In the genomic region with DNA sequence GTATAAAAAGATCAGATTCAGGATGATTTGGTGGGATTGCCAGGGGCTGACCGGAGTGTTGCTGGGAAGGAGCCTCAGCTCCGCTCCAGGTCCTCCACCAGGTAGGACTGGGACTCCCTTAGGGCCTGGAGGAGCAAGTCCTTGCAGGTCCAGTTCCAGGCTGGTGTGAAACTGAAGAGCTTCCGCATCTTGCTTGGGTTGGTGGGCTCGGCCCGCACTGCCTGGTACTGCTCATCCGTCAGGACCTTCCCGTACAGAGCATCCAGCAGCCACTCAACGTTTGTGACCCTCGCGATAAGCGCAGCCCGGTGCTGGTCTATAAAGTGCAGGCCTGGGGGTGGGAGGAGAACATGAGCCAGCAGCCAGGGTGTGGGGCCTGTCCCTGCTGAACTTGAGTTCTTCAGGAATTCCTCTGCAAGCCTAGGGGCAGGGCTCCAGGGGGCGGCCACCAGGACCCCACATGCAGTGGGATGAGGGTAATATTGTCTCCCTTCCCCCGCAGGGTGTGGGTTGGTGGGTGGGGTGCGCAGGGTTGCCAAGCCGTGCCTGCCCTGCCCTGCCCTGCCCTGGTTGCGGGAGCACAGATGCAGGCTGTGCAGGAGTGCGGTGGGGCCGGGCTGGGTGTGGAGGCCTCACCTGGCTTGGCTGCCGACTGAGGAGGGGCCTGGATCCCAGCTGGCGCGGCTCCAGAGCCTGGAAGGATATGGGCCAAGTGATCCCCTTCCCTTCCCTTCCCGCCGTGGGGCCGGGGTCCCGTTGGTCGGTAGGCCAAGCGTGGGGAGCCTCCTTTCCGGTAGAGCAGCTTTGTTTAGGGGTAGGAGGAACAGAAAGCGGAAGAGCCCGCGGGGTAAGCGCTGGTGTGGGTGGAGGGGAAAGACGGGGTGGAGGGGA, we compare ENCODE assay signal across 8 cellular contexts. TPM values are rescaled to one million over a fixed set of nuclear protein-coding genes. Genes with fewer than 3 reads are reported as not detected.
DNase-seq lines count a peak whose midpoint lies in the region; ATAC-seq and TF ChIP-seq lines count a peak whose summit lies in the region.

No MANE protein-coding gene starts in this region.

- H3K4me3 Mint-ChIP-seq in activated CD8-positive, alpha-beta memory T cell treated with anti-CD3 and anti-CD28 coated beads, Interleukin-2, amount 10 ng/mL, durations not matched to agents 7 days and 5 days, result peak overlapping the region; percentile 90

- H3K27ac Mint-ChIP-seq in activated CD8-positive, alpha-beta memory T cell treated with anti-CD3 and anti-CD28 coated beads, Interleukin-2, amount 10 ng/mL, durations not matched to agents 7 days and 5 days, result peak overlapping the region; percentile 79

- H3K14ac ChIP-seq in neuronal stem cell (ENCODE audit: low read length), result peak overlapping the region; percentile 66

- no peak overlapping the region for H2BK5ac ChIP-seq in neuronal stem cell (ENCODE audit: low read length)

- H3K27me3 ChIP-seq in foreskin keratinocyte (peaks cover 4% of the 10 kb centered on the region), neuronal stem cell (ENCODE audit: control insufficient read depth in 3 of 3, insufficient read depth in 3 of 3, low read depth in 1 of 3, low read length in 3 of 3) (peaks cover 14 to 36% (median 26%) of the 10 kb centered on the region in 3 experiments)

- H4K8ac ChIP-seq in neuronal stem cell (ENCODE audit: low read depth, low read length), result peak overlapping the region; percentile 32

- H3K4ac ChIP-seq in neuronal stem cell (ENCODE audit: low read length), result no peak overlapping the region

- H3K9me3 ChIP-seq in neuronal stem cell (replicated peaks in 1 of 2; ENCODE audit: control insufficient read depth in 2 of 2, insufficient read depth in 1 of 2, low read depth in 1 of 2, low read length in 2 of 2), result peaks cover 0 to 3% of the 10 kb centered on the region in 2 donors

- H3K4me1 ChIP-seq in foreskin keratinocyte (peaks cover 8% of the 10 kb centered on the region), neuronal stem cell (ENCODE audit: control insufficient read depth in 2 of 2, insufficient read depth in 1 of 2, low read depth in 1 of 2, low read length in 2 of 2) (peaks cover 0 to 7% of the 10 kb centered on the region in 2 donors)

- H3K4me3 ChIP-seq in neuronal stem cell (ENCODE audit: low read length in 2 of 2), result no peak overlapping the region

- peak overlapping the region; percentile 75 for H2AK5ac ChIP-seq in neuronal stem cell (ENCODE audit: low read depth, low read length)

- H3K27ac ChIP-seq in foreskin keratinocyte, result peak overlapping the region; percentile 27
- H3K27ac ChIP-seq in neuronal stem cell (replicated peaks; ENCODE audit: low read length), result no peak overlapping the region

- peaks cover 2% of the 10 kb centered on the region for H3K79me1 ChIP-seq in neuronal stem cell (ENCODE audit: low read depth, low read length)

- peaks cover 3% of the 10 kb centered on the region for H3K27me3 Mint-ChIP-seq in activated CD8-positive, alpha-beta memory T cell treated with anti-CD3 and anti-CD28 coated beads, Interleukin-2, amount 10 ng/mL, durations not matched to agents 7 days and 5 days

- H2BK12ac ChIP-seq in neuronal stem cell (ENCODE audit: low read length), result no peak overlapping the region

- peak; percentile 63 for ATAC-seq in GM19438 (IDR thresholded peaks at IDR 0.05; ENCODE audit: low read depth, unreplicated experiment)
- peak; percentile 63 for ATAC-seq in activated CD8-positive, alpha-beta memory T cell treated with anti-CD3 and anti-CD28 coated beads, Interleukin-2, amount 10 ng/mL, durations not matched to agents 7 days and 5 days
- ATAC-seq in foreskin keratinocyte, result peak; percentile 65

- peak overlapping the region; percentile 61 for H3K4me2 ChIP-seq in neuronal stem cell (ENCODE audit: insufficient read depth, low read length, poor library complexity, severe bottlenecking)

- peaks cover 18% of the 10 kb centered on the region for H3K36me3 Mint-ChIP-seq in activated CD8-positive, alpha-beta memory T cell treated with anti-CD3 and anti-CD28 coated beads, Interleukin-2, amount 10 ng/mL, durations not matched to agents 7 days and 5 days

- H2BK15ac ChIP-seq in neuronal stem cell (ENCODE audit: low read length), result no peak overlapping the region

- in situ Hi-C loops in KBM-7 (cut with MboI; ENCODE audit: low pct_unique_long_range_greater_than_20kb, low sequenced_read_pairs), result no loop called here

- H2BK120ac ChIP-seq in neuronal stem cell (ENCODE audit: low read depth, low read length), result no peak overlapping the region

- CTCF ChIA-PET in activated CD8-positive, alpha-beta memory T cell treated with anti-CD3 and anti-CD28 coated beads, Interleukin-2, amount 10 ng/mL, durations not matched to agents 7 days and 5 days (lab: Charles Lee), result interaction anchor here (0.6 to 3.9 kb wide), 29 partner anchors 11 to 672 kb away, joined by 3 to 31 read pairs (median 4); a partner anchor contains a TSS

- H4K91ac ChIP-seq in neuronal stem cell (ENCODE audit: low read depth, low read length, poor library complexity), result peak overlapping the region; percentile 69

- no CpG with 5 or more reads among the region's 34 CpGs for WGBS in neuronal stem cell (ENCODE audit: extremely low coverage in 2 of 2, insufficient read length in 2 of 2, insufficient replicate concordance in 1 of 2), 2 donors

- peak overlapping the region; percentile 71 for H3K18ac ChIP-seq in neuronal stem cell (ENCODE audit: low read length)

- H3K23ac ChIP-seq in neuronal stem cell (ENCODE audit: low read depth, low read length, poor library complexity), result peak overlapping the region; percentile 99

- no peak for TF ChIP-seq CTCF in foreskin keratinocyte (conservative IDR thresholded peaks at IDR 0.05)

- DNase-seq in CD1c-positive myeloid dendritic cell (ENCODE audit: extremely low spot score), result peak; percentile 81
- DNase-seq in KBM-7, result peak; percentile 73
- DNase-seq in activated CD8-positive, alpha-beta memory T cell treated with anti-CD3 and anti-CD28 coated beads, Interleukin-2, amount 10 ng/mL, durations not matched to agents 7 days and 5 days, result peak; percentile 60
- DNase-seq in foreskin keratinocyte, result peak; percentile 34 to 61
- no peak for DNase-seq in neuronal stem cell (ENCODE audit: low spot score)
- DNase-seq in NCI-H2196 treated with DMSO at 0.1 percent for 48 hours (lab: John Stamatoyannopoulos, UW; ENCODE audit: unreplicated experiment), result no peak
- no peak for DNase-seq in D341Med (ENCODE audit: low spot score)

- H3K4me1 Mint-ChIP-seq in activated CD8-positive, alpha-beta memory T cell treated with anti-CD3 and anti-CD28 coated beads, Interleukin-2, amount 10 ng/mL, durations not matched to agents 7 days and 5 days, result peaks cover 61% of the 10 kb centered on the region

- H3K9me3 Mint-ChIP-seq in activated CD8-positive, alpha-beta memory T cell treated with anti-CD3 and anti-CD28 coated beads, Interleukin-2, amount 10 ng/mL, durations not matched to agents 7 days and 5 days (ENCODE audit: low read depth), result no peaks in the 10 kb centered on the region

- peaks cover 10 to 27% of the 10 kb centered on the region in 2 donors for H3K36me3 ChIP-seq in neuronal stem cell (replicated peaks in 1 of 2; ENCODE audit: control insufficient read depth in 2 of 2, insufficient read depth in 2 of 2, low read length in 2 of 2)

- no peak overlapping the region for H2AFZ ChIP-seq in neuronal stem cell (ENCODE audit: low read length)

- H3K9ac ChIP-seq in neuronal stem cell (ENCODE audit: low read depth, low read length, poor library complexity), result peak overlapping the region; percentile 91

RNA-seq across cellular contexts. Expression of a gene that starts 0.8 kb away (rescaled TPM):
- total RNA-seq in activated CD8-positive, alpha-beta memory T cell treated with anti-CD3 and anti-CD28 coated beads, Interleukin-2, amount 10 ng/mL, durations not matched to agents 7 days and 5 days, result 10 to 100 TPM; 55.4 to 99.1 TPM
- total RNA-seq in foreskin keratinocyte, result 103 and 105 TPM in 2 replicates
- 123 and 140 TPM in 2 replicates for polyA plus RNA-seq in foreskin keratinocyte
- 0.63 TPM for polyA plus RNA-seq in neuronal stem cell (2013, experiment 1 of 2)
- polyA plus RNA-seq in neuronal stem cell (2013, experiment 2 of 2), result 0.40 TPM

RNA-seq across cellular contexts. Expression of a gene that starts 12.2 kb away (rescaled TPM):
- not detected for total RNA-seq in activated CD8-positive, alpha-beta memory T cell treated with anti-CD3 and anti-CD28 coated beads, Interleukin-2, amount 10 ng/mL, durations not matched to agents 7 days and 5 days
- total RNA-seq in foreskin keratinocyte, result not detected in 2 replicates
- not detected in 2 replicates for polyA plus RNA-seq in foreskin keratinocyte
- 0.03 TPM for polyA plus RNA-seq in neuronal stem cell (2013, experiment 1 of 2)
- 0.01 TPM for polyA plus RNA-seq in neuronal stem cell (2013, experiment 2 of 2)

RNA-seq across cellular contexts. Expression of a gene that starts 15.2 kb away (rescaled TPM):
- total RNA-seq in activated CD8-positive, alpha-beta memory T cell treated with anti-CD3 and anti-CD28 coated beads, Interleukin-2, amount 10 ng/mL, durations not matched to agents 7 days and 5 days, result not detected
- not detected in 2 replicates for total RNA-seq in foreskin keratinocyte
- polyA plus RNA-seq in foreskin keratinocyte, result not detected in 2 replicates
- polyA plus RNA-seq in neuronal stem cell (2013, experiment 1 of 2), result not detected
- polyA plus RNA-seq in neuronal stem cell (2013, experiment 2 of 2), result not detected

RNA-seq across cellular contexts. Expression of a gene that starts 21.8 kb away (rescaled TPM):
- total RNA-seq in activated CD8-positive, alpha-beta memory T cell treated with anti-CD3 and anti-CD28 coated beads, Interleukin-2, amount 10 ng/mL, durations not matched to agents 7 days and 5 days, result 100 to 1,000 TPM; 514 to 619 TPM
- 99.8 and 114 TPM in 2 replicates for total RNA-seq in foreskin keratinocyte
- 355 and 388 TPM in 2 replicates for polyA plus RNA-seq in foreskin keratinocyte
- polyA plus RNA-seq in neuronal stem cell (2013, experiment 1 of 2), result 541 TPM
- polyA plus RNA-seq in neuronal stem cell (2013, experiment 2 of 2), result 569 TPM

RNA-seq across cellular contexts. Expression of a gene that starts 51.9 kb away (rescaled TPM):
- total RNA-seq in activated CD8-positive, alpha-beta memory T cell treated with anti-CD3 and anti-CD28 coated beads, Interleukin-2, amount 10 ng/mL, durations not matched to agents 7 days and 5 days, result under 1 TPM; 0.59 to 0.96 TPM
- 0.31 and 0.53 TPM in 2 replicates for total RNA-seq in foreskin keratinocyte
- 0.34 and 0.69 TPM in 2 replicates for polyA plus RNA-seq in foreskin keratinocyte
- 1.1 TPM for polyA plus RNA-seq in neuronal stem cell (2013, experiment 1 of 2)
- 0.82 TPM for polyA plus RNA-seq in neuronal stem cell (2013, experiment 2 of 2)

Comparison
In these comparisons a context has a peak if more than half of its experiments do, and no peak if none do; other contexts are left out.
1. DNase-seq: peak in CD1c-positive myeloid dendritic cell (single experiment), KBM-7 (single experiment), activated CD8-positive, alpha-beta memory T cell treated with anti-CD3 and anti-CD28 coated beads, Interleukin-2, amount 10 ng/mL, durations not matched to agents 7 days and 5 days (single experiment) and foreskin keratinocyte (2 of 2); none in neuronal stem cell (single experiment), NCI-H2196 treated with DMSO at 0.1 percent for 48 hours (single experiment) and D341Med (single experiment).
2. Peak in every context shown above with its lines, with median percentiles within 50 percentile points of each other: ATAC-seq.